Comparison of ENCODE assay signal across 1 cellular context in the genomic region with DNA sequence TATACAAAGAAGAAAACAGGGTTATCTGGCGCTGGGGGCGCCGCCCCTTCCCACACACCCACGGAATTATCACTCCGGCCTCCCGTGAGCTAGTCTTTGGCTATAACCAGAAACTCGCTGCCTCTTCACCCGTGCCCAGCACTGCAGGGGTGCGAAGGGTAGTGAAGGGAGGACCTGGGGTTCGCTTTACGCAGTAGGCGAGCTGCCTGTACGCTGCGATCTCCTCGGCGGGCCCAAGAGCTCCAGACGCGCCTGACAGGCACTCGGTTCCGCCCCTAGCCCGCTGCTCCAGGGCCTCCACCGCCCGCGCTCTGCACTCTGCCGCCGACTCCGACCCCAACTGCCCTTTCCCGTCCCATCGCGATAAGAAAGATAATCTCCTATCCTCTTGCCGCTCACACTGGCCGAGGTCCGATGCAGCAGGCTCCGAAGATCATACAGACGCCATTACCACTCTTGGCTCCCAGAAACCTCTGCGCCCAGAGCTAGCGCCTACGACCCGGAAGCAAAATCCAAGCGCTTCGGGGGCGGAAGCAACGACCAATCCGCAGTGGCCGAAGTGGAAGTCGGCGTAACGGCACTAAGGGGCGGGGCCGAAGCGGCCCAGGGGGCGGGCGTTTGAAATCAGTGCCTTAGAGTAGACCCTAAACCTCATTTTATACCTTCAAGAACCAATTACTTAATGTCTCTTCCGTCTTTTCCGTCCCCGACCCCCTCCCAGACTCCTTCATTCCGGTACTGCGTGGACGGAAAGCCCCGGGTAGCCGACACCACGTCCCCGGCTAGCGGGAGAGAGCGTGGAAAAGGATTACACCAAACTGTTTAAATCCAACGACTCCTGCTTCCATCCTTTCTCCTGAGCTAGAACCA.
TF ChIP-seq lines count a peak whose summit lies in the region.

A gene (minus strand): TSS at position 458 of the 870 bp plus-strand sequence. CDS start 1,371 bp downstream, outside the sequence.
A gene (plus strand): TSS at position 611 of the 870 bp plus-strand sequence. CDS start 23,664 bp downstream, outside the sequence.

TF ChIP-seq in HepG2, 621 proteins besides CTCF, POLR2A, EP300 and RAD21 (continued from another document and continues in another):
- TF ChIP-seq, protein P1, sequence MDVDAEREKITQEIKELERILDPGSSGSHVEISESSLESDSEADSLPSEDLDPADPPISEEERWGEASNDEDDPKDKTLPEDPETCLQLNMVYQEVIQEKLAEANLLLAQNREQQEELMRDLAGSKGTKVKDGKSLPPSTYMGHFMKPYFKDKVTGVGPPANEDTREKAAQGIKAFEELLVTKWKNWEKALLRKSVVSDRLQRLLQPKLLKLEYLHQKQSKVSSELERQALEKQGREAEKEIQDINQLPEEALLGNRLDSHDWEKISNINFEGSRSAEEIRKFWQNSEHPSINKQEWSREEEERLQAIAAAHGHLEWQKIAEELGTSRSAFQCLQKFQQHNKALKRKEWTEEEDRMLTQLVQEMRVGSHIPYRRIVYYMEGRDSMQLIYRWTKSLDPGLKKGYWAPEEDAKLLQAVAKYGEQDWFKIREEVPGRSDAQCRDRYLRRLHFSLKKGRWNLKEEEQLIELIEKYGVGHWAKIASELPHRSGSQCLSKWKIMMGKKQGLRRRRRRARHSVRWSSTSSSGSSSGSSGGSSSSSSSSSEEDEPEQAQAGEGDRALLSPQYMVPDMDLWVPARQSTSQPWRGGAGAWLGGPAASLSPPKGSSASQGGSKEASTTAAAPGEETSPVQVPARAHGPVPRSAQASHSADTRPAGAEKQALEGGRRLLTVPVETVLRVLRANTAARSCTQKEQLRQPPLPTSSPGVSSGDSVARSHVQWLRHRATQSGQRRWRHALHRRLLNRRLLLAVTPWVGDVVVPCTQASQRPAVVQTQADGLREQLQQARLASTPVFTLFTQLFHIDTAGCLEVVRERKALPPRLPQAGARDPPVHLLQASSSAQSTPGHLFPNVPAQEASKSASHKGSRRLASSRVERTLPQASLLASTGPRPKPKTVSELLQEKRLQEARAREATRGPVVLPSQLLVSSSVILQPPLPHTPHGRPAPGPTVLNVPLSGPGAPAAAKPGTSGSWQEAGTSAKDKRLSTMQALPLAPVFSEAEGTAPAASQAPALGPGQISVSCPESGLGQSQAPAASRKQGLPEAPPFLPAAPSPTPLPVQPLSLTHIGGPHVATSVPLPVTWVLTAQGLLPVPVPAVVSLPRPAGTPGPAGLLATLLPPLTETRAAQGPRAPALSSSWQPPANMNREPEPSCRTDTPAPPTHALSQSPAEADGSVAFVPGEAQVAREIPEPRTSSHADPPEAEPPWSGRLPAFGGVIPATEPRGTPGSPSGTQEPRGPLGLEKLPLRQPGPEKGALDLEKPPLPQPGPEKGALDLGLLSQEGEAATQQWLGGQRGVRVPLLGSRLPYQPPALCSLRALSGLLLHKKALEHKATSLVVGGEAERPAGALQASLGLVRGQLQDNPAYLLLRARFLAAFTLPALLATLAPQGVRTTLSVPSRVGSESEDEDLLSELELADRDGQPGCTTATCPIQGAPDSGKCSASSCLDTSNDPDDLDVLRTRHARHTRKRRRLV (CRISPR knock-in tag; IDR thresholded peaks at IDR 0.05) = 0 out of 2 replicates have a peak, but pooled peaks have one; percentile 36
- TF ChIP-seq ZBTB7A (CRISPR knock-in tag; IDR thresholded peaks at IDR 0.05) = no peak
- TF ChIP-seq FLYWCH1 (CRISPR knock-in tag; IDR thresholded peaks at IDR 0.05) = no peak
- TF ChIP-seq, protein P2, sequence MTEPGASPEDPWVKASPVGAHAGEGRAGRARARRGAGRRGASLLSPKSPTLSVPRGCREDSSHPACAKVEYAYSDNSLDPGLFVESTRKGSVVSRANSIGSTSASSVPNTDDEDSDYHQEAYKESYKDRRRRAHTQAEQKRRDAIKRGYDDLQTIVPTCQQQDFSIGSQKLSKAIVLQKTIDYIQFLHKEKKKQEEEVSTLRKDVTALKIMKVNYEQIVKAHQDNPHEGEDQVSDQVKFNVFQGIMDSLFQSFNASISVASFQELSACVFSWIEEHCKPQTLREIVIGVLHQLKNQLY (CRISPR knock-in tag; IDR thresholded peaks at IDR 0.05) = no peak
- no peak for TF ChIP-seq RFXANK (CRISPR knock-in tag; IDR thresholded peaks at IDR 0.05)
- TF ChIP-seq, protein P3, sequence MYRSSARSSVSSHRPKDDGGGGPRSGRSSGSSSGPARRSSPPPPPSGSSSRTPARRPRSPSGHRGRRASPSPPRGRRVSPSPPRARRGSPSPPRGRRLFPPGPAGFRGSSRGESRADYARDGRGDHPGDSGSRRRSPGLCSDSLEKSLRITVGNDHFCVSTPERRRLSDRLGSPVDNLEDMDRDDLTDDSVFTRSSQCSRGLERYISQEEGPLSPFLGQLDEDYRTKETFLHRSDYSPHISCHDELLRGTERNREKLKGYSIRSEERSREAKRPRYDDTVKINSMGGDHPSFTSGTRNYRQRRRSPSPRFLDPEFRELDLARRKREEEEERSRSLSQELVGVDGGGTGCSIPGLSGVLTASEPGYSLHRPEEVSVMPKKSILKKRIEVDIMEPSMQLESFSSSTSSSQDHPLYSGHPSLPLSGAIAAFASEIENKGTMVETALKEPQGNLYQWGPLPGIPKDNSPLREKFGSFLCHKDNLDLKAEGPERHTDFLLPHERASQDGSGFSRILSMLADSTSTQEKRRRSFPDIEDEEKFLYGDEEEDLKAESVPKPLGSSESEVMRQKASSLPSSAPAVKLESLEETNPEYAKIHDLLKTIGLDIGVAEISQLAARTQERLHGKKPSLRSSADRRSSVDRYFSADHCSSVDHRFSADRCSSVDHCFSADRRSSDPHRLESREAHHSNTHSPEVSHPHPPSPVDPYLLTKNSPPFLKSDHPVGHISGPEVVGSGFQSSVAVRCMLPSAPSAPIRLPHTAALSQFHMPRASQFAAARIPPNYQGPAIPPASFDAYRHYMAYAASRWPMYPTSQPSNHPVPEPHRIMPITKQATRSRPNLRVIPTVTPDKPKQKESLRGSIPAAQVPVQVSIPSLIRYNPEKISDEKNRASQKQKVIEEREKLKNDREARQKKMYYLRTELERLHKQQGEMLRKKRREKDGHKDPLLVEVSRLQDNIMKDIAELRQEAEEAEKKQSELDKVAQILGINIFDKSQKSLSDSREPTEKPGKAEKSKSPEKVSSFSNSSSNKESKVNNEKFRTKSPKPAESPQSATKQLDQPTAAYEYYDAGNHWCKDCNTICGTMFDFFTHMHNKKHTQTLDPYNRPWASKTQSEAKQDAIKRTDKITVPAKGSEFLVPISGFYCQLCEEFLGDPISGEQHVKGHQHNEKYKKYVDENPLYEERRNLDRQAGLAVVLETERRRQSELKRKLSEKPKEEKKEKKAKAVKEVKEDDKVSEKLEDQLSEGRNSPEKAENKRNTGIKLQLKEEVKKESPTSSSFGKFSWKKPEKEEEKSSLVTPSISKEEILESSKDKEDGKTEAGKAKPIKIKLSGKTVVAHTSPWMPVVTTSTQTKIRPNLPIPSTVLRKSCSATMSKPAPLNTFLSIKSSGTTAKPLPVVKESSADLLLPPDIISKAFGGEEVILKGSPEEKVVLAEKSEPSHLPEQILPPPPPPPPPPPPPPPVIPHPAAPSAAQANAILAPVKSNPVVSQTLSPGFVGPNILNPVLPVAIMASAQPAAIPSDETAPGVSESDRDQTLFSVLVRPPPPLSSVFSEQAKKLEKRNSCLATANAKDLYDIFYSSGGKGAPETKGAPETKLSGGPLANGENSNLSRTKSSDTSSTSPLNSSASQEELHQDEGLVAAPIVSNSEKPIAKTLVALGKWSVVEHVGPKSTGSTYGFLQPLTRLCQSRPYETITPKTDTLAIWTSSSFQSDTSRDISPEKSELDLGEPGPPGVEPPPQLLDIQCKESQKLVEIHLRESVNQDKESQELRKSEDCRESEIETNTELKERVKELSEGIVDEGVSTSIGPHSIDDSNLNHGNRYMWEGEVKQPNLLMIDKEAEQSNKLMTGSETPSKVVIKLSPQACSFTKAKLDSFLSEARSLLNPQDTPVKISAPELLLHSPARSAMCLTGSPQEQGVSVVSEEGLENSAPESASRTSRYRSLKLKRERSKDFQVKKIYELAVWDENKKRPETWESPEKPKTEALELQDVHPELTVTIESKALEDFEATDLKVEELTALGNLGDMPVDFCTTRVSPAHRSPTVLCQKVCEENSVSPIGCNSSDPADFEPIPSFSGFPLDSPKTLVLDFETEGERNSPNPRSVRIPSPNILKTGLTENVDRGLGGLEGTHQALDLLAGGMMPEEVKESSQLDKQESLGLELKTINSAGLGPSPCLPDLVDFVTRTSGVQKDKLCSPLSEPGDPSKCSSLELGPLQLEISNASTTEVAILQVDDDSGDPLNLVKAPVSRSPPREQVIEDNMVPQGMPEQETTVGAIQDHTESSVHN (CRISPR knock-in tag; IDR thresholded peaks at IDR 0.05) = no peak
- peak; percentile 25; the same call in 1 of the 2 replicates for TF ChIP-seq MAZ (IDR thresholded peaks at IDR 0.05; ENCODE audit: borderline replicate concordance, low read depth, low read length)
- peak; percentile 47 for TF ChIP-seq MAZ (CRISPR knock-in tag; IDR thresholded peaks at IDR 0.05; ENCODE audit: low read depth)
- no peak for TF ChIP-seq JUNB (CRISPR knock-in tag; IDR thresholded peaks at IDR 0.05; ENCODE audit: borderline replicate concordance)
- no peak for TF ChIP-seq NFKBIZ (CRISPR knock-in tag; IDR thresholded peaks at IDR 0.05)
- TF ChIP-seq ZNF572 (CRISPR knock-in tag; IDR thresholded peaks at IDR 0.05) = no peak
- TF ChIP-seq ZNF713 (CRISPR knock-in tag; IDR thresholded peaks at IDR 0.05) = no peak
- TF ChIP-seq, protein P4, sequence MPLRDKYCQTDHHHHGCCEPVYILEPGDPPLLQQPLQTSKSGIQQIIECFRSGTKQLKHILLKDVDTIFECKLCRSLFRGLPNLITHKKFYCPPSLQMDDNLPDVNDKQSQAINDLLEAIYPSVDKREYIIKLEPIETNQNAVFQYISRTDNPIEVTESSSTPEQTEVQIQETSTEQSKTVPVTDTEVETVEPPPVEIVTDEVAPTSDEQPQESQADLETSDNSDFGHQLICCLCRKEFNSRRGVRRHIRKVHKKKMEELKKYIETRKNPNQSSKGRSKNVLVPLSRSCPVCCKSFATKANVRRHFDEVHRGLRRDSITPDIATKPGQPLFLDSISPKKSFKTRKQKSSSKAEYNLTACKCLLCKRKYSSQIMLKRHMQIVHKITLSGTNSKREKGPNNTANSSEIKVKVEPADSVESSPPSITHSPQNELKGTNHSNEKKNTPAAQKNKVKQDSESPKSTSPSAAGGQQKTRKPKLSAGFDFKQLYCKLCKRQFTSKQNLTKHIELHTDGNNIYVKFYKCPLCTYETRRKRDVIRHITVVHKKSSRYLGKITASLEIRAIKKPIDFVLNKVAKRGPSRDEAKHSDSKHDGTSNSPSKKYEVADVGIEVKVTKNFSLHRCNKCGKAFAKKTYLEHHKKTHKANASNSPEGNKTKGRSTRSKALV (CRISPR knock-in tag; IDR thresholded peaks at IDR 0.05) = no peak
- TF ChIP-seq ZNF33B (CRISPR knock-in tag; IDR thresholded peaks at IDR 0.05) = no peak
- no peak for TF ChIP-seq GATAD2A (CRISPR knock-in tag; IDR thresholded peaks at IDR 0.05)
- no peak for TF ChIP-seq IKZF4 (CRISPR knock-in tag; IDR thresholded peaks at IDR 0.05; ENCODE audit: borderline replicate concordance, low read depth, not compliant biosample characterization)
- no peak for TF ChIP-seq ZNF136 (CRISPR knock-in tag; IDR thresholded peaks at IDR 0.05; ENCODE audit: low read depth)
- TF ChIP-seq SIN3A (IDR thresholded peaks at IDR 0.05; ENCODE audit: borderline replicate concordance, low read depth, low read length) = no peak
- no peak for TF ChIP-seq POLR2AphosphoS2 (IDR thresholded peaks at IDR 0.05; ENCODE audit: low read depth, low read length)
- TF ChIP-seq, protein P5, sequence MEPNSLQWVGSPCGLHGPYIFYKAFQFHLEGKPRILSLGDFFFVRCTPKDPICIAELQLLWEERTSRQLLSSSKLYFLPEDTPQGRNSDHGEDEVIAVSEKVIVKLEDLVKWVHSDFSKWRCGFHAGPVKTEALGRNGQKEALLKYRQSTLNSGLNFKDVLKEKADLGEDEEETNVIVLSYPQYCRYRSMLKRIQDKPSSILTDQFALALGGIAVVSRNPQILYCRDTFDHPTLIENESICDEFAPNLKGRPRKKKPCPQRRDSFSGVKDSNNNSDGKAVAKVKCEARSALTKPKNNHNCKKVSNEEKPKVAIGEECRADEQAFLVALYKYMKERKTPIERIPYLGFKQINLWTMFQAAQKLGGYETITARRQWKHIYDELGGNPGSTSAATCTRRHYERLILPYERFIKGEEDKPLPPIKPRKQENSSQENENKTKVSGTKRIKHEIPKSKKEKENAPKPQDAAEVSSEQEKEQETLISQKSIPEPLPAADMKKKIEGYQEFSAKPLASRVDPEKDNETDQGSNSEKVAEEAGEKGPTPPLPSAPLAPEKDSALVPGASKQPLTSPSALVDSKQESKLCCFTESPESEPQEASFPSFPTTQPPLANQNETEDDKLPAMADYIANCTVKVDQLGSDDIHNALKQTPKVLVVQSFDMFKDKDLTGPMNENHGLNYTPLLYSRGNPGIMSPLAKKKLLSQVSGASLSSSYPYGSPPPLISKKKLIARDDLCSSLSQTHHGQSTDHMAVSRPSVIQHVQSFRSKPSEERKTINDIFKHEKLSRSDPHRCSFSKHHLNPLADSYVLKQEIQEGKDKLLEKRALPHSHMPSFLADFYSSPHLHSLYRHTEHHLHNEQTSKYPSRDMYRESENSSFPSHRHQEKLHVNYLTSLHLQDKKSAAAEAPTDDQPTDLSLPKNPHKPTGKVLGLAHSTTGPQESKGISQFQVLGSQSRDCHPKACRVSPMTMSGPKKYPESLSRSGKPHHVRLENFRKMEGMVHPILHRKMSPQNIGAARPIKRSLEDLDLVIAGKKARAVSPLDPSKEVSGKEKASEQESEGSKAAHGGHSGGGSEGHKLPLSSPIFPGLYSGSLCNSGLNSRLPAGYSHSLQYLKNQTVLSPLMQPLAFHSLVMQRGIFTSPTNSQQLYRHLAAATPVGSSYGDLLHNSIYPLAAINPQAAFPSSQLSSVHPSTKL (CRISPR knock-in tag; IDR thresholded peaks at IDR 0.05) = peak; percentile 51; the same call in 1 of the 2 replicates
- TF ChIP-seq KMT2A (CRISPR knock-in tag; IDR thresholded peaks at IDR 0.05) = peak; percentile 96
- no peak for TF ChIP-seq ZNF17 (CRISPR knock-in tag; IDR thresholded peaks at IDR 0.05)
- no peak for TF ChIP-seq NR3C1 (CRISPR knock-in tag; IDR thresholded peaks at IDR 0.05)
- no peak for TF ChIP-seq NAIF1 (CRISPR knock-in tag; IDR thresholded peaks at IDR 0.05; ENCODE audit: borderline replicate concordance)
- TF ChIP-seq TBP (CRISPR knock-in tag; IDR thresholded peaks at IDR 0.05) = 0 out of 2 replicates have a peak, but pooled peaks have one; percentile 28
- peak; percentile 82 for TF ChIP-seq CREM (IDR thresholded peaks at IDR 0.05)
- TF ChIP-seq CREM (CRISPR knock-in tag; IDR thresholded peaks at IDR 0.05) = no peak
- peak; percentile 52; the same call in 1 of the 2 replicates for TF ChIP-seq ELF3 (CRISPR knock-in tag; IDR thresholded peaks at IDR 0.05)
- no peak for TF ChIP-seq NCOA2 (CRISPR knock-in tag; IDR thresholded peaks at IDR 0.05)
- no peak for TF ChIP-seq TCF7 (IDR thresholded peaks at IDR 0.05; ENCODE audit: low read depth)
- no peak for TF ChIP-seq ZNF777 (CRISPR knock-in tag; IDR thresholded peaks at IDR 0.05)
- no peak for TF ChIP-seq ZNF615 (CRISPR knock-in tag; IDR thresholded peaks at IDR 0.05; ENCODE audit: borderline replicate concordance)
